In genomic region chr10:30857803-30858202, GRCh38 we compare ENCODE assay signal across 11 cellular contexts.
A peak's percentile ranks its signal among the peaks of the same experiment; 100 is the strongest.
DNase-seq lines count a peak whose midpoint lies in the region; ATAC-seq and TF ChIP-seq lines count a peak whose summit lies in the region.
"Had no signal": no experiment of that assay in that cellular context is flagged by ENCODE, and none has a peak within 500 bp of the region (broad histone marks: within the 10 kb centered on the region; RNA-seq: fewer than 3 reads in every experiment).

No MANE protein-coding gene starts in this region.

- H3K4me3 ChIP-seq in gastroesophageal sphincter (no peak overlapping the region), psoas muscle (no peak overlapping the region), coronary artery (no peak overlapping the region)

- peak overlapping the region; percentile 70 to 90 (median 84) for H3K27ac Mint-ChIP-seq in CD14-positive monocyte

- TF ChIP-seq CTCF in CD14-positive monocyte (IDR thresholded peaks at IDR 0.05) (no peak), gastroesophageal sphincter (IDR thresholded peaks at IDR 0.05) (no peak), psoas muscle (IDR thresholded peaks at IDR 0.05) (no peak), coronary artery (IDR thresholded peaks at IDR 0.05) (no peak)

- no peak overlapping the region for H3K4me3 Mint-ChIP-seq in CD14-positive monocyte

- no peaks in the 10 kb centered on the region for H3K9me3 ChIP-seq in gastroesophageal sphincter
- H3K9me3 ChIP-seq in psoas muscle: no peaks in the 10 kb centered on the region

- no peaks in the 10 kb centered on the region for H3K27me3 ChIP-seq in gastroesophageal sphincter
- H3K27me3 ChIP-seq in psoas muscle (ENCODE audit: insufficient read depth in 3 of 3, low read length in 2 of 3): no peaks in the 10 kb centered on the region

- peaks cover 90% of the 10 kb centered on the region for H3K4me1 Mint-ChIP-seq in CD14-positive monocyte

- ATAC-seq in gastroesophageal sphincter (peak; percentile 92), psoas muscle (peak; percentile 92 to 96 (median 94)), HG03521 (IDR thresholded peaks at IDR 0.05; ENCODE audit: unreplicated experiment) (no peak), GM21367 (IDR thresholded peaks at IDR 0.05; ENCODE audit: unreplicated experiment) (no peak)

- no peaks in the 10 kb centered on the region for H3K36me3 ChIP-seq in gastroesophageal sphincter
- H3K36me3 ChIP-seq in psoas muscle (ENCODE audit: insufficient read depth in 1 of 2, low read depth in 1 of 2): no peaks in the 10 kb centered on the region

- peak overlapping the region; percentile 41 to 62 (median 48) for H3K27ac ChIP-seq in gastroesophageal sphincter
- peak overlapping the region; percentile 77 for H3K27ac ChIP-seq in psoas muscle
- peak overlapping the region in 1 of 2 donors; percentile 59 for H3K27ac ChIP-seq in coronary artery

- TF ChIP-seq EP300 in gastroesophageal sphincter (IDR thresholded peaks at IDR 0.05): no peak

- intact Hi-C loops in CD14-positive monocyte (cut with micrococcal nuclease): no loop called here
- intact Hi-C loops in psoas muscle (cut with DNase I): loop anchor here in 1 of 2 donors (5.0 to 10.0 kb wide), 2 partner anchors 169 to 457 kb away; partner anchors contain the start of gene ZEB1

- H3K27me3 Mint-ChIP-seq in CD14-positive monocyte (ENCODE audit: low read depth in 3 of 3): no peaks in the 10 kb centered on the region

- H3K4me1 ChIP-seq in gastroesophageal sphincter: peaks cover 0 to 19% (median 0%) of the 10 kb centered on the region in 3 donors
- H3K4me1 ChIP-seq in psoas muscle: peaks cover 34% of the 10 kb centered on the region

- DNase-seq in CD14-positive monocyte (ENCODE audit: low spot score) (no peak), SKM-1 (lab: John Stamatoyannopoulos, UW; ENCODE audit: unreplicated experiment) (peak; percentile 23), psoas muscle (peak; percentile 74 to 87), coronary artery (ENCODE audit: low spot score) (no peak), NCI-H2196 (lab: John Stamatoyannopoulos, UW; ENCODE audit: unreplicated experiment) (no peak)
- DNase-seq: activated CD4-positive, alpha-beta T cell treated with anti-CD3 and anti-CD28 coated beads, Interleukin-2, amount 50 U/mL, for 1 hour; cerebellar nuclear complex; stimulated activated CD4-positive, alpha-beta T cell treated with anti-CD3 and anti-CD28 coated beads, Interleukin-4, amount 100 ng/mL, for 1 hour had no signal

- 24 to 56% methylated on average over 3 of the region's 3 CpGs for WGBS in gastroesophageal sphincter (ENCODE audit: low coverage in 1 of 2), 2 donors
- WGBS in psoas muscle, 3 donors: 32 to 44% (median 42%) methylated on average over 3 of the region's 3 CpGs

- TF ChIP-seq POLR2A in gastroesophageal sphincter (IDR thresholded peaks at IDR 0.05): no peak

- H3K36me3 Mint-ChIP-seq in CD14-positive monocyte: peaks cover 5 to 13% of the 10 kb centered on the region in 2 donors

- no peaks in the 10 kb centered on the region for H3K9me3 Mint-ChIP-seq in CD14-positive monocyte

Comparison
In these comparisons a context has a peak if more than half of its experiments do, and no peak if none do; other contexts are left out.
1. DNase-seq: peak in SKM-1 (single experiment) and psoas muscle (2 of 2); none in CD14-positive monocyte (single experiment), coronary artery (single experiment) and NCI-H2196 (single experiment).
2. ATAC-seq: peak in gastroesophageal sphincter (single experiment) and psoas muscle (4 of 4); none in HG03521 (single experiment) and GM21367 (single experiment).